Comparison of ENCODE assay signal across 14 cellular contexts in the genomic region with DNA sequence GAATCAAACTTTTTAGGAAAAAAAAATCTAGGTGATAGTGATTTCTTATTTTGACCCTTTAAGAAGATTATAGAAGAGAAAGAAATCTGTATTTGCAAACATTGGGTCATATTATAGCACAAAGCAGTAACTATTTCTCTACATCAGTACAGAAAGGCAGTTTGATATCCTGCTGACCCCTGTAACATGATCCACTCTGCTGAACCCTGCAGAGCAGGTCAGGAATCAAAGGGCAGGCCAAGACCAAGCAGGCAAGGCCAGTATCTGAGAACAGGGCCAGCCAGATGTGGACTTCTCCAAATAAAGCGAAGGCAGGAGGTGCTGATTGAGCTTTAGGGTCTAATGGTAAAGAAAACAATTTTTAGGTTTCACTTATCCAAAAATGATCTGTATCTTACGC.
"Had no signal": no experiment of that assay in that cellular context is flagged by ENCODE, and none has a peak within 500 bp of the region (broad histone marks: within the 10 kb centered on the region; RNA-seq: fewer than 3 reads in every experiment).

No MANE protein-coding gene starts in this region.

- H3K36me3 ChIP-seq: heart left ventricle had no signal

- H3K9me3 ChIP-seq: heart left ventricle, mucosa of descending colon had no signal

- ATAC-seq: activated CD4-positive, alpha-beta T cell treated with anti-CD3 and anti-CD28 coated beads for 36 hours; activated CD8-positive, alpha-beta T cell treated with anti-CD3 and anti-CD28 coated beads for 36 hours; heart left ventricle; mucosa of descending colon; naive thymus-derived CD8-positive, alpha-beta T cell; T-cell had no signal

- H3K4me3 ChIP-seq: heart left ventricle, lung, mucosa of descending colon had no signal

- H3K27ac Mint-ChIP-seq: activated CD4-positive, alpha-beta T cell treated with anti-CD3 and anti-CD28 coated beads for 36 hours; activated CD8-positive, alpha-beta T cell treated with anti-CD3 and anti-CD28 coated beads for 36 hours; activated naive CD4-positive, alpha-beta T cell treated with anti-CD3 and anti-CD28 coated beads, Interleukin-2, amount 10 ng/mL, durations not matched to agents 7 days and 5 days; stimulated activated naive CD8-positive, alpha-beta T cell treated with anti-CD3 and anti-CD28 coated beads, Interleukin-15, Interleukin-2, amounts not matched to agents 100 ng/mL and 50 ng/mL, for 24 hours; T-cell had no signal

- H3K9me3 Mint-ChIP-seq: activated naive CD4-positive, alpha-beta T cell treated with anti-CD3 and anti-CD28 coated beads, Interleukin-2, amount 10 ng/mL, durations not matched to agents 7 days and 5 days; stimulated activated naive CD8-positive, alpha-beta T cell treated with anti-CD3 and anti-CD28 coated beads, Interleukin-15, Interleukin-2, amounts not matched to agents 100 ng/mL and 50 ng/mL, for 24 hours; T-cell had no signal

- H3K27me3 Mint-ChIP-seq: activated CD4-positive, alpha-beta T cell treated with anti-CD3 and anti-CD28 coated beads for 36 hours; activated CD8-positive, alpha-beta T cell treated with anti-CD3 and anti-CD28 coated beads for 36 hours; activated naive CD4-positive, alpha-beta T cell treated with anti-CD3 and anti-CD28 coated beads, Interleukin-2, amount 10 ng/mL, durations not matched to agents 7 days and 5 days; naive thymus-derived CD8-positive, alpha-beta T cell; stimulated activated naive CD8-positive, alpha-beta T cell treated with anti-CD3 and anti-CD28 coated beads, Interleukin-15, Interleukin-2, amounts not matched to agents 100 ng/mL and 50 ng/mL, for 24 hours; T-cell had no signal

- H3K27ac ChIP-seq: heart left ventricle, VCaP had no signal

- H3K36me3 Mint-ChIP-seq: activated naive CD4-positive, alpha-beta T cell treated with anti-CD3 and anti-CD28 coated beads, Interleukin-2, amount 10 ng/mL, durations not matched to agents 7 days and 5 days; T-cell had no signal

- H3K27me3 ChIP-seq: heart left ventricle had no signal

- H3K4me3 Mint-ChIP-seq: activated CD4-positive, alpha-beta T cell treated with anti-CD3 and anti-CD28 coated beads for 36 hours; activated CD8-positive, alpha-beta T cell treated with anti-CD3 and anti-CD28 coated beads for 36 hours; activated naive CD4-positive, alpha-beta T cell treated with anti-CD3 and anti-CD28 coated beads, Interleukin-2, amount 10 ng/mL, durations not matched to agents 7 days and 5 days; naive thymus-derived CD8-positive, alpha-beta T cell; stimulated activated naive CD8-positive, alpha-beta T cell treated with anti-CD3 and anti-CD28 coated beads, Interleukin-15, Interleukin-2, amounts not matched to agents 100 ng/mL and 50 ng/mL, for 24 hours; T-cell had no signal

- DNase-seq: activated CD4-positive, alpha-beta T cell treated with anti-CD3 and anti-CD28 coated beads for 36 hours; activated CD8-positive, alpha-beta memory T cell treated with anti-CD3 and anti-CD28 coated beads, Interleukin-2, amount 50 U/mL, for 48 hours; activated CD8-positive, alpha-beta T cell treated with anti-CD3 and anti-CD28 coated beads for 36 hours; activated naive CD4-positive, alpha-beta T cell treated with anti-CD3 and anti-CD28 coated beads, Interleukin-2, amount 10 ng/mL, durations not matched to agents 7 days and 5 days; effector CD4-positive, alpha-beta T cell; heart left ventricle; mucosa of descending colon; naive thymus-derived CD8-positive, alpha-beta T cell; stimulated activated CD4-positive, alpha-beta T cell treated with anti-CD3 and anti-CD28 coated beads, Interleukin-4, amount 100 ng/mL, for 1 hour; stimulated activated CD8-positive, alpha-beta memory T cell treated with anti-CD3 and anti-CD28 coated beads, Interleukin-4, amount 100 ng/mL, for 48 hours; T-cell had no signal

- H3K4me1 Mint-ChIP-seq: activated CD4-positive, alpha-beta T cell treated with anti-CD3 and anti-CD28 coated beads for 36 hours; activated naive CD4-positive, alpha-beta T cell treated with anti-CD3 and anti-CD28 coated beads, Interleukin-2, amount 10 ng/mL, durations not matched to agents 7 days and 5 days had no signal
